ENCODE assay signal across 20 cellular contexts in the genomic region with DNA sequence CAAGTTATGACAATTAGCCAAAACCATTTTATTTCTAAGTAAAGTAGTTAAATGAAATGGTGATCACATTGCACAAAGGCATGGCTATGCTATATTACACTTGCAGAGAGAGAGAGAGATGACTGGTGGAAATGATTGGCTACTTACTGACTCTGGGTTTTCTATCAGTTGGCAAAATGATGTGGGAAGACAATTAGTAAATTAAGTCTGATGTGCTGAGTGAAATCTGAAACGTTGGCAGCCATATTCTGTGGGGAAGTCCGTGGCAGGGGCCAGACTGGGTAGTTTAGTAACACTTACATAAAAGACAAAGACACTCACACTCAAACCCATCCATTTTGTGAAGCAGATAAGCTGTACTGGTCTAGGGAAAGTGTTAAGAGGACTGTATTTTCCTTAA.
A peak's percentile ranks its signal among the peaks of the same experiment; 100 is the strongest.
DNase-seq lines count a peak whose midpoint lies in the region; ATAC-seq, FAIRE-seq and TF ChIP-seq lines count a peak whose summit lies in the region.
"Had no signal": no experiment of that assay in that cellular context is flagged by ENCODE, and none has a peak within 500 bp of the region (broad histone marks: within the 10 kb centered on the region; RNA-seq: fewer than 3 reads in every experiment).

No MANE protein-coding gene starts in this region.

- no peaks in the 10 kb centered on the region for H3K23me2 ChIP-seq in H1 (ENCODE audit: low read depth, low read length)

- no peak overlapping the region for H4K5ac ChIP-seq in H1 (ENCODE audit: insufficient read length, low read depth, low read length)

- no peak for TF ChIP-seq RAD21 in H1 (IDR thresholded peaks at IDR 0.05 in 1 of 2, conservative IDR thresholded peaks at IDR 0.05 in 1 of 2; ENCODE audit: low read depth in 2 of 2, low read length in 2 of 2)

- H3K18ac ChIP-seq in H1 (ENCODE audit: extremely low read depth, low read length) = peak overlapping the region; percentile 9

- H2AK5ac ChIP-seq in H1 (ENCODE audit: low read depth, low read length) = no peak overlapping the region

- H3K4me3 Mint-ChIP-seq in activated CD8-positive, alpha-beta T cell treated with anti-CD3 and anti-CD28 coated beads for 36 hours = no peak overlapping the region
- H3K4me3 Mint-ChIP-seq in activated CD8-positive, alpha-beta T cell treated with anti-CD3 and anti-CD28 coated beads, Interleukin-2, amount 10 ng/mL, durations not matched to agents 7 days and 5 days = no peak overlapping the region
- H3K4me3 Mint-ChIP-seq: B cell had no signal

- peak overlapping the region; percentile 56; the same call in 1 of the 2 replicates for H2BK20ac ChIP-seq in H1 (ENCODE audit: low read length)

- H3K4me1 Mint-ChIP-seq in activated CD8-positive, alpha-beta T cell treated with anti-CD3 and anti-CD28 coated beads for 36 hours (ENCODE audit: low read depth) = peaks cover 14% of the 10 kb centered on the region
- H3K4me1 Mint-ChIP-seq in activated CD8-positive, alpha-beta T cell treated with anti-CD3 and anti-CD28 coated beads, Interleukin-2, amount 10 ng/mL, durations not matched to agents 7 days and 5 days (ENCODE audit: low read depth) = no peaks in the 10 kb centered on the region
- H3K4me1 Mint-ChIP-seq: B cell had no signal

- intact Hi-C loops in activated CD8-positive, alpha-beta T cell treated with anti-CD3 and anti-CD28 coated beads for 36 hours (cut with micrococcal nuclease) = no loop called here

- TF ChIP-seq POLR2A in H1 (IDR thresholded peaks at IDR 0.05; ENCODE audit: control extremely low read depth in 1 of 2, low read depth in 2 of 2, low read length in 2 of 2) = no peak

- no peaks in the 10 kb centered on the region for H3K79me2 ChIP-seq in H1 (ENCODE audit: control insufficient read depth in 1 of 2, insufficient read depth in 2 of 2, low read length in 2 of 2)

- no peak for TF ChIP-seq EP300 in H1 (IDR thresholded peaks at IDR 0.05; ENCODE audit: borderline replicate concordance in 1 of 2, low read depth in 2 of 2, low read length in 2 of 2)

- no peak overlapping the region for H4K8ac ChIP-seq in H1 (ENCODE audit: extremely low read depth, insufficient read depth, low read length)

- H3K27me3 Mint-ChIP-seq in activated CD8-positive, alpha-beta T cell treated with anti-CD3 and anti-CD28 coated beads for 36 hours = peaks cover 26% of the 10 kb centered on the region
- H3K27me3 Mint-ChIP-seq in activated CD8-positive, alpha-beta T cell treated with anti-CD3 and anti-CD28 coated beads, Interleukin-2, amount 10 ng/mL, durations not matched to agents 7 days and 5 days (ENCODE audit: low read depth) = peaks cover 14% of the 10 kb centered on the region

- H4K20me1 ChIP-seq in H1 (replicated peaks in 1 of 2; ENCODE audit: control insufficient read depth in 1 of 2, insufficient read depth in 2 of 2, low read length in 2 of 2) = no peaks in the 10 kb centered on the region

- no peak overlapping the region for H2BK5ac ChIP-seq in H1 (ENCODE audit: low read depth, low read length)

- peak overlapping the region; percentile 4 for H2BK120ac ChIP-seq in H1 (replicated peaks; ENCODE audit: low read depth, low read length)

- no peak overlapping the region for H3K23ac ChIP-seq in H1 (ENCODE audit: insufficient read length)

- no peak overlapping the region for H2AFZ ChIP-seq in H1 (ENCODE audit: low read length)

- H3K9me3 ChIP-seq in H1 (ENCODE audit: insufficient read depth in 2 of 2, low read depth in 1 of 2, low read length in 1 of 2) = peaks cover 0 to 1% of the 10 kb centered on the region in 2 experiments; a peak in 1 of 4 replicates
- H3K9me3 ChIP-seq: A549, HAP-1 had no signal

- H3K36me3 ChIP-seq in H1 (ENCODE audit: control insufficient read depth in 2 of 4, insufficient read depth in 4 of 4, low read length in 3 of 4) = no peaks in the 10 kb centered on the region; a peak in 1 of 8 replicates
- H3K36me3 ChIP-seq: HAP-1 had no signal

- no peak overlapping the region for H3K27ac Mint-ChIP-seq in activated CD8-positive, alpha-beta T cell treated with anti-CD3 and anti-CD28 coated beads for 36 hours
- no peak overlapping the region for H3K27ac Mint-ChIP-seq in activated CD8-positive, alpha-beta T cell treated with anti-CD3 and anti-CD28 coated beads, Interleukin-2, amount 10 ng/mL, durations not matched to agents 7 days and 5 days
- H3K27ac Mint-ChIP-seq: B cell had no signal

- 91% methylated on average over 2 of the region's 2 CpGs; no CpG with 5 or more reads in 1 of the 2 experiments for WGBS in H1 (ENCODE audit: extremely low coverage in 1 of 2, insufficient coverage in 1 of 2, insufficient read length in 1 of 2, insufficient replicate concordance in 2 of 2, low coverage in 1 of 2, low lambda C conversion rate in 2 of 2, missing lambda C conversion rate in 1 of 2), 2 experiments

- peak; percentile 53 for ATAC-seq in activated CD8-positive, alpha-beta T cell treated with anti-CD3 and anti-CD28 coated beads for 36 hours
- ATAC-seq in activated CD8-positive, alpha-beta T cell treated with anti-CD3 and anti-CD28 coated beads, Interleukin-2, amount 10 ng/mL, durations not matched to agents 7 days and 5 days = no peak
- no peak for ATAC-seq in HG02852 (IDR thresholded peaks at IDR 0.05; ENCODE audit: unreplicated experiment)
- ATAC-seq: A549 had no signal

- H2BK12ac ChIP-seq in H1 (ENCODE audit: low read depth, low read length) = no peak overlapping the region

- no peaks in the 10 kb centered on the region for H3K27me3 ChIP-seq in H1 (replicated peaks in 1 of 4; ENCODE audit: control insufficient read depth in 3 of 4, extremely low read depth in 1 of 4, insufficient read depth in 3 of 4, low read length in 3 of 4)

- no peak overlapping the region for H4K91ac ChIP-seq in H1 (replicated peaks; ENCODE audit: insufficient read length, low read length)

- no peak for TF ChIP-seq CTCF in activated CD8-positive, alpha-beta T cell treated with anti-CD3 and anti-CD28 coated beads for 36 hours (IDR thresholded peaks at IDR 0.05)
- TF ChIP-seq CTCF in H1 (IDR thresholded peaks at IDR 0.05; ENCODE audit: control extremely low read depth in 1 of 3, insufficient read depth in 1 of 3, low read depth in 1 of 3, low read length in 3 of 3) = no peak

- peak; percentile 35 for DNase-seq in activated CD8-positive, alpha-beta T cell treated with anti-CD3 and anti-CD28 coated beads for 36 hours
- no peak for DNase-seq in activated CD8-positive, alpha-beta T cell treated with anti-CD3 and anti-CD28 coated beads, Interleukin-2, amount 10 ng/mL, durations not matched to agents 7 days and 5 days
- peak; percentile 19 for DNase-seq in stimulated activated CD4-positive, alpha-beta T cell treated with anti-CD3 and anti-CD28 coated beads, Interleukin-1b, Interleukin-23, amount 100 ng/mL, for 48 hours
- DNase-seq in stimulated activated CD4-positive, alpha-beta T cell treated with anti-CD3 and anti-CD28 coated beads, Interleukin-2, amount 100 ng/mL, for 24 hours = no peak
- no peak for DNase-seq in H1 (ENCODE audit: low read depth in 1 of 2, low spot score in 2 of 2)
- no peak for DNase-seq in stimulated activated CD8-positive, alpha-beta memory T cell treated with anti-CD3 and anti-CD28 coated beads, Interleukin-4, amount 100 ng/mL, for 48 hours
- DNase-seq: GF-D8, KG1, NCI-H1092 treated with DMSO at 0.1 percent for 48 hours, NCI-H1436 treated with DMSO at 0.1 percent for 48 hours, NCI-H1930, NCI-H69, PC-9, RPMI8226, SHP77 had no signal

- no peak overlapping the region for H3K14ac ChIP-seq in H1 (ENCODE audit: insufficient read length)

- H3K27ac ChIP-seq in H1 (ENCODE audit: low read depth, low read length) = no peak overlapping the region
- H3K27ac ChIP-seq: A549, PC-9, SK-N-MC had no signal

- H3K4me1 ChIP-seq in H1 (replicated peaks in 1 of 4; ENCODE audit: control insufficient read depth in 3 of 4, insufficient read depth in 4 of 4, low read length in 3 of 4) = peaks cover 0 to 21% (median 6%) of the 10 kb centered on the region in 4 experiments; a peak in 5 of 7 replicates
- H3K4me1 ChIP-seq: A549, HAP-1 had no signal

- no peak overlapping the region for H3K9ac ChIP-seq in H1 (replicated peaks in 1 of 4; ENCODE audit: extremely low read depth in 1 of 4, low read depth in 3 of 4, low read length in 3 of 4)

- H2BK15ac ChIP-seq in H1 (ENCODE audit: low read length) = no peak overlapping the region

- no peaks in the 10 kb centered on the region for H3K9me3 Mint-ChIP-seq in activated CD8-positive, alpha-beta T cell treated with anti-CD3 and anti-CD28 coated beads for 36 hours
- H3K9me3 Mint-ChIP-seq in activated CD8-positive, alpha-beta T cell treated with anti-CD3 and anti-CD28 coated beads, Interleukin-2, amount 10 ng/mL, durations not matched to agents 7 days and 5 days (ENCODE audit: insufficient read depth) = no peaks in the 10 kb centered on the region

- H3K79me1 ChIP-seq in H1 (ENCODE audit: low read depth, low read length) = no peaks in the 10 kb centered on the region

- no peak for FAIRE-seq in H1 (lab: Jason Lieb, UNC)
- FAIRE-seq: A549 had no signal

- no peak overlapping the region for H3K4me2 ChIP-seq in H1 (ENCODE audit: insufficient read depth in 1 of 2, low read depth in 2 of 2, low read length in 2 of 2)
- H3K4me2 ChIP-seq: A549, PC-9 had no signal

- H3K4me3 ChIP-seq in H1 (ENCODE audit: extremely low read depth in 1 of 4, insufficient read depth in 2 of 4, low read depth in 3 of 4, low read length in 4 of 4) = no peak overlapping the region
- H3K4me3 ChIP-seq: A549, HAP-1, PC-9, SK-N-MC had no signal

- no peaks in the 10 kb centered on the region for H3K36me3 Mint-ChIP-seq in activated CD8-positive, alpha-beta T cell treated with anti-CD3 and anti-CD28 coated beads for 36 hours (ENCODE audit: low read depth)
- H3K36me3 Mint-ChIP-seq in activated CD8-positive, alpha-beta T cell treated with anti-CD3 and anti-CD28 coated beads, Interleukin-2, amount 10 ng/mL, durations not matched to agents 7 days and 5 days (ENCODE audit: low read depth) = no peaks in the 10 kb centered on the region

- H3K56ac ChIP-seq in H1 (replicated peaks; ENCODE audit: insufficient read length, low read depth, low read length) = no peak overlapping the region

- H3K4ac ChIP-seq in H1 (replicated peaks; ENCODE audit: insufficient read length, low read depth, low read length) = no peak overlapping the region

- POLR2A ChIA-PET in activated CD8-positive, alpha-beta T cell treated with anti-CD3 and anti-CD28 coated beads for 36 hours (lab: Charles Lee) = no interaction called here
- POLR2A ChIA-PET in activated CD8-positive, alpha-beta T cell treated with anti-CD3 and anti-CD28 coated beads, Interleukin-2, amount 10 ng/mL, durations not matched to agents 7 days and 5 days (lab: Charles Lee) = no interaction called here
- POLR2A ChIA-PET in H1 (lab: Charles Lee; ENCODE audit: partially characterized antibody) = no interaction called here

- CTCF ChIA-PET in activated CD8-positive, alpha-beta T cell treated with anti-CD3 and anti-CD28 coated beads for 36 hours (lab: Charles Lee) = interaction anchor here (2.1 kb wide), 1 partner anchor 12 kb away, joined by 13 read pairs; no protein-coding TSS in a partner anchor
- CTCF ChIA-PET in activated CD8-positive, alpha-beta T cell treated with anti-CD3 and anti-CD28 coated beads, Interleukin-2, amount 10 ng/mL, durations not matched to agents 7 days and 5 days (lab: Charles Lee) = interaction anchor here (1.1 kb wide), 1 partner anchor 30 kb away, joined by 3 read pairs; no protein-coding TSS in a partner anchor
- CTCF ChIA-PET in H1 (lab: Charles Lee; ENCODE audit: partially characterized antibody) = interaction anchor here (1.4 to 4.7 kb wide), 3 partner anchors 13 to 357 kb away, joined by 3 to 26 read pairs (median 5); no protein-coding TSS in a partner anchor

TF ChIP-seq in H1, 55 proteins besides CTCF, POLR2A, EP300 and RAD21 (continues in another document):
- TF ChIP-seq CHD2 (IDR thresholded peaks at IDR 0.05; ENCODE audit: low read length) = no peak

Comparison
In these comparisons a context has a peak if more than half of its experiments do, and no peak if none do; other contexts are left out.
1. DNase-seq: peak in activated CD8-positive, alpha-beta T cell treated with anti-CD3 and anti-CD28 coated beads for 36 hours (single experiment) and stimulated activated CD4-positive, alpha-beta T cell treated with anti-CD3 and anti-CD28 coated beads, Interleukin-1b, Interleukin-23, amount 100 ng/mL, for 48 hours (single experiment); none in activated CD8-positive, alpha-beta T cell treated with anti-CD3 and anti-CD28 coated beads, Interleukin-2, amount 10 ng/mL, durations not matched to agents 7 days and 5 days (single experiment), stimulated activated CD4-positive, alpha-beta T cell treated with anti-CD3 and anti-CD28 coated beads, Interleukin-2, amount 100 ng/mL, for 24 hours (0 of 2), H1 (0 of 2) and stimulated activated CD8-positive, alpha-beta memory T cell treated with anti-CD3 and anti-CD28 coated beads, Interleukin-4, amount 100 ng/mL, for 48 hours (single experiment).